Comparison of ENCODE assay signal across 28 cellular contexts in genomic region chr5:32960340-32961065, GRCh38.
A peak's percentile ranks its signal among the peaks of the same experiment; 100 is the strongest.
DNase-seq lines count a peak whose midpoint lies in the region; TF ChIP-seq lines count a peak whose summit lies in the region.
"Had no signal": no experiment of that assay in that cellular context is flagged by ENCODE, and none has a peak within 500 bp of the region (broad histone marks: within the 10 kb centered on the region; RNA-seq: fewer than 3 reads in every experiment).

No MANE protein-coding gene starts in this region.

- peaks cover 5% of the 10 kb centered on the region for H3K4me1 ChIP-seq in neural progenitor cell
- H3K4me1 ChIP-seq: A549 had no signal

- H3K27ac Mint-ChIP-seq in neural progenitor cell = no peak overlapping the region
- H3K27ac Mint-ChIP-seq: activated naive CD8-positive, alpha-beta T cell treated with anti-CD3 and anti-CD28 coated beads for 36 hours; B cell; CD8-positive, alpha-beta T cell; natural killer cell had no signal

- DNase-seq in AG20443 (ENCODE audit: low spot score) (peak; percentile 26), LHCN-M2 (ENCODE audit: low read depth) (peak; percentile 27), epithelial cell of esophagus (ENCODE audit: low read depth) (peak; percentile 86), foreskin melanocyte (peak; percentile 15), glomerular visceral epithelial cell (ENCODE audit: extremely low spot score) (no peak), H7 (no peak), neural progenitor cell (ENCODE audit: low spot score) (no peak)
- DNase-seq in activated CD4-positive, alpha-beta T cell treated with anti-CD3 and anti-CD28 coated beads for 48 hours = no peak
- DNase-seq: activated CD4-positive, alpha-beta T cell treated with anti-CD3 and anti-CD28 coated beads for 4 hours; activated CD8-positive, alpha-beta memory T cell treated with anti-CD3 and anti-CD28 coated beads for 24 hours; activated effector memory CD4-positive, alpha-beta T cell treated with Interleukin-2 at 50 U/mL for 16 hours; activated naive CD8-positive, alpha-beta T cell treated with anti-CD3 and anti-CD28 coated beads for 36 hours; CD8-positive, alpha-beta T cell; cerebellar nuclear complex; dorsolateral prefrontal cortex; glutamatergic neuron; islet precursor cell; Kasumi-1; left ventricle myocardium superior; natural killer cell; NCI-H146; NCI-H446; RPMI8226; stimulated activated naive CD4-positive, alpha-beta T cell treated with Interleukin-2 at 50 U/mL for 16 hours; T-helper 2 cell had no signal

- H3K9me3 Mint-ChIP-seq in neural progenitor cell = no peaks in the 10 kb centered on the region

- H3K27ac ChIP-seq in neural progenitor cell = no peak overlapping the region
- H3K27ac ChIP-seq: A549, dorsolateral prefrontal cortex, thoracic aorta had no signal

- no peaks in the 10 kb centered on the region for H3F3A ChIP-seq in neural progenitor cell (ENCODE audit: low read depth)

- H4K20me1 ChIP-seq in neural progenitor cell (ENCODE audit: low read depth) = no peaks in the 10 kb centered on the region

- no peaks in the 10 kb centered on the region for H3K27me3 Mint-ChIP-seq in neural progenitor cell (ENCODE audit: insufficient read depth, low read depth)
- H3K27me3 Mint-ChIP-seq: activated naive CD8-positive, alpha-beta T cell treated with anti-CD3 and anti-CD28 coated beads for 36 hours; B cell had no signal

- no peak overlapping the region for H3K4me3 Mint-ChIP-seq in neural progenitor cell
- H3K4me3 Mint-ChIP-seq: activated naive CD8-positive, alpha-beta T cell treated with anti-CD3 and anti-CD28 coated beads for 36 hours; B cell; CD8-positive, alpha-beta T cell; natural killer cell had no signal

- H3K4me3 ChIP-seq in epithelial cell of esophagus (ENCODE audit: low read length) = no peak overlapping the region
- H3K4me3 ChIP-seq in H7 (ENCODE audit: insufficient read depth, low read depth, low read length) = no peak overlapping the region
- no peak overlapping the region for H3K4me3 ChIP-seq in neural progenitor cell
- H3K4me3 ChIP-seq: A549, dorsolateral prefrontal cortex, thoracic aorta had no signal

- H3K9ac ChIP-seq in neural progenitor cell = no peak overlapping the region

- H3K36me3 ChIP-seq in H7 (replicated peaks; ENCODE audit: control insufficient read depth, insufficient read depth, low read length) = no peaks in the 10 kb centered on the region
- H3K36me3 ChIP-seq in neural progenitor cell = no peaks in the 10 kb centered on the region
- H3K36me3 ChIP-seq: thoracic aorta had no signal

- H3K36me3 Mint-ChIP-seq in neural progenitor cell = no peaks in the 10 kb centered on the region
- H3K36me3 Mint-ChIP-seq: activated naive CD8-positive, alpha-beta T cell treated with anti-CD3 and anti-CD28 coated beads for 36 hours; CD8-positive, alpha-beta T cell; natural killer cell had no signal

- no peak overlapping the region for H3K4me2 ChIP-seq in neural progenitor cell
- H3K4me2 ChIP-seq: A549 had no signal

- H3K9me3 ChIP-seq in neural progenitor cell (ENCODE audit: low read depth) = no peaks in the 10 kb centered on the region
- H3K9me3 ChIP-seq: thoracic aorta had no signal

- no peaks in the 10 kb centered on the region for H3K27me3 ChIP-seq in H7 (ENCODE audit: control insufficient read depth, insufficient read depth, low read length)
- H3K27me3 ChIP-seq in neural progenitor cell = no peaks in the 10 kb centered on the region

- H2AFZ ChIP-seq in neural progenitor cell (replicated peaks) = no peak overlapping the region

- no peaks in the 10 kb centered on the region for H3K79me2 ChIP-seq in neural progenitor cell (ENCODE audit: low read depth)

- peaks cover 6% of the 10 kb centered on the region for H3K4me1 Mint-ChIP-seq in neural progenitor cell
- H3K4me1 Mint-ChIP-seq: activated naive CD8-positive, alpha-beta T cell treated with anti-CD3 and anti-CD28 coated beads for 36 hours; B cell; natural killer cell had no signal

- no peak for TF ChIP-seq CTCF in epithelial cell of esophagus (IDR thresholded peaks at IDR 0.05; ENCODE audit: insufficient read depth, low read depth, low read length, missing control alignments)
- no peak for TF ChIP-seq CTCF in neural progenitor cell (IDR thresholded peaks at IDR 0.05)

Comparison
In these comparisons a context has a peak if more than half of its experiments do, and no peak if none do; other contexts are left out.
1. DNase-seq: peak in AG20443 (single experiment), LHCN-M2 (single experiment), epithelial cell of esophagus (single experiment) and foreskin melanocyte (single experiment); none in activated CD4-positive, alpha-beta T cell treated with anti-CD3 and anti-CD28 coated beads for 48 hours (single experiment), glomerular visceral epithelial cell (single experiment), H7 (single experiment) and neural progenitor cell (single experiment).